In the genomic region with DNA sequence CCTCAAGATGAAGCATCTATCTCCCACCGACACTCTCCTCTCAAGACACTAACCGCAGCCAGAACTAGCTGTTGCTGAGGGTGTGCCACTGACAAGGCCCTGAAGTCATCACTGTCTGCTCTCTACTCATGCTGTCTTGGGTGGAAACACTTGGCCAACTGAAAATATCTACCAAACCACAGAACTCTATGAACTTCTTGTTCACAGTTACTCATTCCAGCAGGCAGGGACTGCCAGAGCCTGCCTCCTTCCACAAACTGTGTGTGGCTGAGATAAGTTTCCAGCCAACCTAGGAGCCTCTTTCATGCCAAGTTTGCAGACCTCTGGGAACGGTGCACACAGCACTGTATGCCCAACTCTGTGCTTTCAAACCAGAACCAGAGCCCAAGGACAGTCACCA, we compare ENCODE assay signal across 14 cellular contexts. TPM values are rescaled to one million over a fixed set of nuclear protein-coding genes. Genes with fewer than 3 reads are reported as not detected.
DNase-seq lines count a peak whose midpoint lies in the region; ATAC-seq and TF ChIP-seq lines count a peak whose summit lies in the region.
"Had no signal": no experiment of that assay in that cellular context is flagged by ENCODE, and none has a peak within 500 bp of the region (broad histone marks: within the 10 kb centered on the region; RNA-seq: fewer than 3 reads in every experiment).

No MANE protein-coding gene starts in this region.

- no peaks in the 10 kb centered on the region for H3K36me3 Mint-ChIP-seq in MCF 10A (ENCODE audit: insufficient read depth, unreplicated experiment)

- peaks cover 0 to 7% of the 10 kb centered on the region in 2 donors for H3K9me3 Mint-ChIP-seq in stimulated activated naive CD8-positive, alpha-beta T cell treated with anti-CD3 and anti-CD28 coated beads, Interleukin-15, amount 100 ng/mL, for 72 hours
- no peaks in the 10 kb centered on the region for H3K9me3 Mint-ChIP-seq in MCF 10A (ENCODE audit: unreplicated experiment)

- no peaks in the 10 kb centered on the region for H3K4me1 ChIP-seq in right cardiac atrium (ENCODE audit: control insufficient read depth, insufficient read depth, low read length)
- H3K4me1 ChIP-seq in body of pancreas = no peaks in the 10 kb centered on the region
- H3K4me1 ChIP-seq: thyroid gland had no signal

- no peaks in the 10 kb centered on the region for H3K4me1 Mint-ChIP-seq in stimulated activated naive CD8-positive, alpha-beta T cell treated with anti-CD3 and anti-CD28 coated beads, Interleukin-15, amount 100 ng/mL, for 72 hours
- H3K4me1 Mint-ChIP-seq in MCF 10A (ENCODE audit: insufficient read depth, unreplicated experiment) = peaks cover 13% of the 10 kb centered on the region

- no peak overlapping the region for H3K27ac ChIP-seq in right cardiac atrium (ENCODE audit: low read length)
- H3K27ac ChIP-seq in body of pancreas = no peak overlapping the region
- H3K27ac ChIP-seq: epithelial cell of prostate, SK-N-MC had no signal

- H3K9me3 ChIP-seq in right cardiac atrium (ENCODE audit: control insufficient read depth, low read length) = no peaks in the 10 kb centered on the region
- H3K9me3 ChIP-seq in body of pancreas = no peaks in the 10 kb centered on the region
- H3K9me3 ChIP-seq: thyroid gland had no signal

- intact Hi-C loops in MCF 10A (cut with micrococcal nuclease) = no loop called here
- intact Hi-C loops in right cardiac atrium (cut with DNase I) = no loop called here
- intact Hi-C loops in body of pancreas (cut with DNase I) = no loop called here

- no peak for DNase-seq in stimulated activated naive CD8-positive, alpha-beta T cell treated with anti-CD3 and anti-CD28 coated beads, Interleukin-15, Interleukin-2, amounts not matched to agents 100 U/mL and 50 U/mL, for 24 hours
- no peak for DNase-seq in stimulated activated naive CD8-positive, alpha-beta T cell treated with anti-CD3 and anti-CD28 coated beads, Interleukin-15, amount 100 ng/mL, for 72 hours
- DNase-seq in MCF 10A (ENCODE audit: unreplicated experiment) (no peak), right cardiac atrium (peak in 2 of 3 donors; percentile 30 to 78), body of pancreas (no peak), NCI-H524 treated with DMSO at 0.1 percent for 48 hours (lab: John Stamatoyannopoulos, UW) (no peak)
- DNase-seq: HCEC 1CT, NCI-H1417, NCI-H524, thyroid gland had no signal

- CTCF ChIA-PET in MCF 10A (lab: Yijun Ruan, JAX) = interaction anchor here (1.0 to 1.1 kb wide), 3 partner anchors 16 to 614 kb away, joined by 3 to 4 read pairs (median 4); no protein-coding TSS in a partner anchor

- no peak overlapping the region for H3K4me3 Mint-ChIP-seq in stimulated activated naive CD8-positive, alpha-beta T cell treated with anti-CD3 and anti-CD28 coated beads, Interleukin-15, amount 100 ng/mL, for 72 hours
- H3K4me3 Mint-ChIP-seq in MCF 10A (ENCODE audit: unreplicated experiment) = no peak overlapping the region

- 69% methylated on average over 3 of the region's 3 CpGs for WGBS in right cardiac atrium
- 65 to 74% methylated on average over 3 of the region's 3 CpGs for WGBS in body of pancreas, 2 donors

- TF ChIP-seq POLR2A in body of pancreas (IDR thresholded peaks at IDR 0.05) = no peak

- H3K27ac Mint-ChIP-seq in stimulated activated naive CD8-positive, alpha-beta T cell treated with anti-CD3 and anti-CD28 coated beads, Interleukin-15, amount 100 ng/mL, for 72 hours = peak overlapping the region in 1 of 2 donors; percentile 64
- H3K27ac Mint-ChIP-seq in MCF 10A (ENCODE audit: low read depth, unreplicated experiment) = peak overlapping the region; percentile 37

- H3K27me3 ChIP-seq in right cardiac atrium (ENCODE audit: control insufficient read depth, insufficient read depth) (no peaks in the 10 kb centered on the region), body of pancreas (no peaks in the 10 kb centered on the region)
- H3K27me3 ChIP-seq: thyroid gland had no signal

- no peak for TF ChIP-seq CTCF in MCF 10A (IDR thresholded peaks at IDR 0.05; ENCODE audit: unreplicated experiment)
- TF ChIP-seq CTCF in body of pancreas (IDR thresholded peaks at IDR 0.05) = no peak

- POLR2A ChIA-PET in MCF 10A (lab: Yijun Ruan, JAX) = interaction anchor here (0.6 kb wide), 1 partner anchor 93 kb away, joined by 3 read pairs; no protein-coding TSS in a partner anchor

- no peaks in the 10 kb centered on the region for H3K36me3 ChIP-seq in body of pancreas (replicated peaks in 1 of 2; ENCODE audit: insufficient read depth in 1 of 2, low read depth in 2 of 2)
- H3K36me3 ChIP-seq: thyroid gland had no signal

- H3K27me3 Mint-ChIP-seq in stimulated activated naive CD8-positive, alpha-beta T cell treated with anti-CD3 and anti-CD28 coated beads, Interleukin-15, amount 100 ng/mL, for 72 hours = no peaks in the 10 kb centered on the region
- no peaks in the 10 kb centered on the region for H3K27me3 Mint-ChIP-seq in MCF 10A (ENCODE audit: insufficient read depth, unreplicated experiment)

- BruUV-seq in MCF 10A (replicated peaks; lab: Mats Ljungman, UMichigan) = no TSS peak

- H3K4me3 ChIP-seq in right cardiac atrium (ENCODE audit: low read length) = no peak overlapping the region
- no peak overlapping the region for H3K4me3 ChIP-seq in body of pancreas
- H3K4me3 ChIP-seq: SK-N-MC, thyroid gland had no signal

- peak; percentile 62 for ATAC-seq in stimulated activated naive CD8-positive, alpha-beta T cell treated with anti-CD3 and anti-CD28 coated beads, Interleukin-15, Interleukin-2, amounts not matched to agents 100 U/mL and 50 U/mL, for 24 hours
- ATAC-seq in stimulated activated naive CD8-positive, alpha-beta T cell treated with anti-CD3 and anti-CD28 coated beads, Interleukin-15, amount 100 ng/mL, for 72 hours = no peak
- ATAC-seq in right cardiac atrium (peak; percentile 69 to 86), HG03521 (IDR thresholded peaks at IDR 0.05; ENCODE audit: unreplicated experiment) (no peak), HG03039 (IDR thresholded peaks at IDR 0.05; ENCODE audit: unreplicated experiment) (no peak), body of pancreas (no peak)

RNA-seq across cellular contexts. Expression of a gene that starts 45.5 kb away (rescaled TPM):
- total RNA-seq in MCF 10A (2022) (32.2 and 40.1 TPM in 2 replicates), right cardiac atrium (10 to 100 TPM in 1 of 4 donors, 1 to 10 TPM in 3; 7.4 to 16.9 (median 8.7) TPM), body of pancreas (10 to 100 TPM in 1 of 2 donors, 1 to 10 TPM in 1; 6.5 to 16.2 TPM)
- polyA plus RNA-seq in right cardiac atrium = 9.7 TPM

RNA-seq across cellular contexts. Expression of a gene that starts 56.9 kb away (rescaled TPM):
- total RNA-seq in MCF 10A (2022) = 15.5 and 19.9 TPM in 2 replicates
- total RNA-seq in right cardiac atrium = 10 to 100 TPM; 19.1 to 24.8 (median 21.1) TPM
- polyA plus RNA-seq in right cardiac atrium = 10.4 TPM
- total RNA-seq in body of pancreas = 1 to 10 TPM; 1.6 to 6.2 TPM

Comparison
In these comparisons a context has a peak if more than half of its experiments do, and no peak if none do; other contexts are left out.
1. ATAC-seq: peak in stimulated activated naive CD8-positive, alpha-beta T cell treated with anti-CD3 and anti-CD28 coated beads, Interleukin-15, Interleukin-2, amounts not matched to agents 100 U/mL and 50 U/mL, for 24 hours (single experiment) and right cardiac atrium (2 of 2); none in stimulated activated naive CD8-positive, alpha-beta T cell treated with anti-CD3 and anti-CD28 coated beads, Interleukin-15, amount 100 ng/mL, for 72 hours (single experiment), HG03521 (single experiment), HG03039 (single experiment) and body of pancreas (single experiment).
2. DNase-seq: peak in right cardiac atrium (2 of 3); none in stimulated activated naive CD8-positive, alpha-beta T cell treated with anti-CD3 and anti-CD28 coated beads, Interleukin-15, Interleukin-2, amounts not matched to agents 100 U/mL and 50 U/mL, for 24 hours (single experiment), stimulated activated naive CD8-positive, alpha-beta T cell treated with anti-CD3 and anti-CD28 coated beads, Interleukin-15, amount 100 ng/mL, for 72 hours (0 of 2), MCF 10A (single experiment), body of pancreas (0 of 4) and NCI-H524 treated with DMSO at 0.1 percent for 48 hours (single experiment).